17 cellular contexts compared by ENCODE assay signal in genomic region chrX:30495468-30495867, GRCh38.
"Had no signal": no experiment of that assay in that cellular context is flagged by ENCODE, and none has a peak within 500 bp of the region (broad histone marks: within the 10 kb centered on the region; RNA-seq: fewer than 3 reads in every experiment).

No MANE protein-coding gene starts in this region.

- H3K4me1 Mint-ChIP-seq: activated naive CD8-positive, alpha-beta T cell treated with anti-CD3 and anti-CD28 coated beads for 36 hours; stimulated activated naive CD8-positive, alpha-beta T cell treated with anti-CD3 and anti-CD28 coated beads, Interleukin-15, amount 100 ng/mL, for 72 hours had no signal

- H3K4me1 ChIP-seq: esophagus muscularis mucosa, parathyroid adenoma had no signal

- H3K4me3 Mint-ChIP-seq: activated CD4-positive, alpha-beta memory T cell treated with anti-CD3 and anti-CD28 coated beads for 36 hours; activated naive CD8-positive, alpha-beta T cell treated with anti-CD3 and anti-CD28 coated beads for 36 hours; activated T-cell treated with anti-CD3 and anti-CD28 coated beads, Interleukin-2, amount 50 U/mL, for 4 hours; stimulated activated naive CD8-positive, alpha-beta T cell treated with anti-CD3 and anti-CD28 coated beads, Interleukin-15, amount 100 ng/mL, for 72 hours had no signal

- H3K36me3 ChIP-seq: esophagus muscularis mucosa, thoracic aorta had no signal

- FAIRE-seq: urothelium cell line had no signal

- H2AFZ ChIP-seq: parathyroid adenoma had no signal

- ATAC-seq: activated T-cell treated with anti-CD3 and anti-CD28 coated beads, Interleukin-2, amount 50 U/mL, for 4 hours; left colon; stimulated activated naive CD8-positive, alpha-beta T cell treated with anti-CD3 and anti-CD28 coated beads, Interleukin-15, amount 100 ng/mL, for 72 hours had no signal

- H3K4me3 ChIP-seq: esophagus muscularis mucosa, lung, thoracic aorta had no signal

- H3K27me3 ChIP-seq: esophagus muscularis mucosa had no signal

- H3K9me3 Mint-ChIP-seq: activated CD4-positive, alpha-beta memory T cell treated with anti-CD3 and anti-CD28 coated beads for 36 hours; activated naive CD8-positive, alpha-beta T cell treated with anti-CD3 and anti-CD28 coated beads for 36 hours; activated T-cell treated with anti-CD3 and anti-CD28 coated beads, Interleukin-2, amount 50 U/mL, for 4 hours; stimulated activated naive CD8-positive, alpha-beta T cell treated with anti-CD3 and anti-CD28 coated beads, Interleukin-15, amount 100 ng/mL, for 72 hours had no signal

- DNase-seq: activated CD4-positive, alpha-beta memory T cell treated with anti-CD3 and anti-CD28 coated beads for 36 hours; activated CD4-positive, alpha-beta T cell treated with anti-CD3 and anti-CD28 coated beads for 1 hour; activated gamma-delta T cell; activated naive CD8-positive, alpha-beta T cell treated with anti-CD3 and anti-CD28 coated beads for 36 hours; activated T-cell treated with anti-CD3 and anti-CD28 coated beads, Interleukin-2, amount 50 U/mL, for 4 hours; cerebellar nuclear complex; dermis blood vessel endothelial cell; left colon; midbrain; retina; stimulated activated CD4-positive, alpha-beta T cell treated with anti-CD3 and anti-CD28 coated beads, Interleukin-4, amount 100 ng/mL, for 24 hours; stimulated activated naive CD8-positive, alpha-beta T cell treated with anti-CD3 and anti-CD28 coated beads, Interleukin-15, amount 100 ng/mL, for 72 hours had no signal

- H3K27ac Mint-ChIP-seq: activated CD4-positive, alpha-beta memory T cell treated with anti-CD3 and anti-CD28 coated beads for 36 hours; activated naive CD8-positive, alpha-beta T cell treated with anti-CD3 and anti-CD28 coated beads for 36 hours; stimulated activated naive CD8-positive, alpha-beta T cell treated with anti-CD3 and anti-CD28 coated beads, Interleukin-15, amount 100 ng/mL, for 72 hours had no signal

- H3K27ac ChIP-seq: esophagus muscularis mucosa, parathyroid adenoma, thoracic aorta had no signal

- H3K9me3 ChIP-seq: esophagus muscularis mucosa, thoracic aorta had no signal

- H3K9ac ChIP-seq: parathyroid adenoma had no signal

- H3K79me2 ChIP-seq: parathyroid adenoma had no signal

- H3K27me3 Mint-ChIP-seq: activated CD4-positive, alpha-beta memory T cell treated with anti-CD3 and anti-CD28 coated beads for 36 hours; activated naive CD8-positive, alpha-beta T cell treated with anti-CD3 and anti-CD28 coated beads for 36 hours; stimulated activated naive CD8-positive, alpha-beta T cell treated with anti-CD3 and anti-CD28 coated beads, Interleukin-15, amount 100 ng/mL, for 72 hours had no signal

- H3K36me3 Mint-ChIP-seq: activated CD4-positive, alpha-beta memory T cell treated with anti-CD3 and anti-CD28 coated beads for 36 hours; activated naive CD8-positive, alpha-beta T cell treated with anti-CD3 and anti-CD28 coated beads for 36 hours had no signal
